Comparison of ENCODE assay signal across 17 cellular contexts in the genomic region with DNA sequence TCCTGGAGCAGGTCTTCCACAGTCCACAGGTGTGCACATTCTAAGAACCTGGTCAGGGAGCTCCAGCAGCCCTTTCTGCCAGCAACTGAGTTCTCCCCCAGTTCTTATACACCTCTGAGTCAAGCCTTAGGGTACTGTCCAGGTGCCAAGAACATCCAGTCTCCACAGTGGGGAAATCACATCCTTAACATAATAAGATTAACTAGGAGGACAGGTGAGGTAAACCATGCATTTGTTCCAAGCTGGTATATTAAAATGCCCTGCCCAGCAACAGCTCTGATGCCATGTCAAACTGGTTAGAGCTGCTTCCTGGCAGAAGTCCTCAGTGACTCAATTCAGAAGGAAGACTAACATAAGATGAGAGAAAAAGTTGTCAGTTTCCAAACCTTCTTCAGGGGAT.
DNase-seq lines count a peak whose midpoint lies in the region; ATAC-seq, FAIRE-seq and TF ChIP-seq lines count a peak whose summit lies in the region.
"Had no signal": no experiment of that assay in that cellular context is flagged by ENCODE, and none has a peak within 500 bp of the region (broad histone marks: within the 10 kb centered on the region; RNA-seq: fewer than 3 reads in every experiment).

No MANE protein-coding gene starts in this region.

- no peaks in the 10 kb centered on the region for H3K27me3 ChIP-seq in small intestine (ENCODE audit: control insufficient read depth in 2 of 2, insufficient read depth in 2 of 2, low read length in 2 of 2)

- no peak for TF ChIP-seq CTCF in MCF 10A (IDR thresholded peaks at IDR 0.05; ENCODE audit: unreplicated experiment)
- no peak for TF ChIP-seq CTCF in mucosa of descending colon (IDR thresholded peaks at IDR 0.05)

- intact Hi-C loops in MCF 10A (cut with micrococcal nuclease) (no loop called here), mucosa of descending colon (cut with DNase I, micrococcal nuclease) (no loop called here)

- H3K4me3 Mint-ChIP-seq in MCF 10A (ENCODE audit: unreplicated experiment) = peak overlapping the region; percentile 35
- H3K4me3 Mint-ChIP-seq: central memory CD8-positive, alpha-beta T cell; naive B cell had no signal

- peaks cover 6% of the 10 kb centered on the region for H3K36me3 Mint-ChIP-seq in MCF 10A (ENCODE audit: insufficient read depth, unreplicated experiment)
- H3K36me3 Mint-ChIP-seq: activated naive CD4-positive, alpha-beta T cell treated with anti-CD3 and anti-CD28 coated beads, Interleukin-2, amount 50 U/mL, for 72 hours; naive B cell had no signal

- no TSS peak for BruUV-seq in MCF 10A (replicated peaks; lab: Mats Ljungman, UMichigan)

- H3K4me1 ChIP-seq in mucosa of descending colon (ENCODE audit: low read depth) (no peaks in the 10 kb centered on the region), small intestine (ENCODE audit: control insufficient read depth in 2 of 2, insufficient read depth in 1 of 2, low read depth in 1 of 2, low read length in 1 of 2) (peaks cover 0 to 3% of the 10 kb centered on the region in 2 donors)

- no peaks in the 10 kb centered on the region for H3K9me3 Mint-ChIP-seq in MCF 10A (ENCODE audit: unreplicated experiment)
- H3K9me3 Mint-ChIP-seq: activated naive CD4-positive, alpha-beta T cell treated with anti-CD3 and anti-CD28 coated beads, Interleukin-2, amount 50 U/mL, for 72 hours; central memory CD8-positive, alpha-beta T cell; naive B cell had no signal

- H3K4me1 Mint-ChIP-seq in MCF 10A (ENCODE audit: insufficient read depth, unreplicated experiment) = peaks cover 61% of the 10 kb centered on the region

- ATAC-seq in mucosa of descending colon (peak; percentile 91), GM21825 (IDR thresholded peaks at IDR 0.05; ENCODE audit: unreplicated experiment) (no peak), HG02623 (IDR thresholded peaks at IDR 0.05; ENCODE audit: unreplicated experiment) (no peak)

- FAIRE-seq in small intestine (lab: Jason Lieb, UNC) = no peak
- FAIRE-seq: urothelium cell line had no signal

- no peaks in the 10 kb centered on the region for H3K27me3 Mint-ChIP-seq in MCF 10A (ENCODE audit: insufficient read depth, unreplicated experiment)

- DNase-seq in stimulated activated CD4-positive, alpha-beta T cell treated with anti-CD3 and anti-CD28 coated beads, Interleukin-1b, Interleukin-23, amount 100 ng/mL, for 48 hours = peak; percentile 4
- DNase-seq in stimulated activated CD4-positive, alpha-beta T cell treated with anti-CD3 and anti-CD28 coated beads, Interleukin-4, amount 100 ng/mL, for 24 hours = no peak
- DNase-seq in MCF 10A (ENCODE audit: unreplicated experiment) = peak; percentile 96
- no peak for DNase-seq in mucosa of descending colon
- no peak for DNase-seq in SK-N-DZ (ENCODE audit: low spot score)
- no peak for DNase-seq in small intestine
- DNase-seq: activated CD8-positive, alpha-beta memory T cell treated with anti-CD3 and anti-CD28 coated beads, Interleukin-2, amount 50 U/mL, for 48 hours; left cardiac atrium; naive B cell; NCI-H1436; stimulated activated CD4-positive, alpha-beta T cell treated with anti-CD3 and anti-CD28 coated beads, Interleukin-2, amount 100 ng/mL, for 24 hours had no signal

- no peaks in the 10 kb centered on the region for H3K36me3 ChIP-seq in mucosa of descending colon (ENCODE audit: low read depth)
- H3K36me3 ChIP-seq in small intestine (ENCODE audit: control insufficient read depth in 2 of 2, insufficient read depth in 2 of 2, low read length in 2 of 2) = no peaks in the 10 kb centered on the region
- H3K36me3 ChIP-seq: HAP-1 had no signal

- peak overlapping the region; percentile 57 for H3K27ac Mint-ChIP-seq in MCF 10A (ENCODE audit: low read depth, unreplicated experiment)
- H3K27ac Mint-ChIP-seq: activated naive CD4-positive, alpha-beta T cell treated with anti-CD3 and anti-CD28 coated beads, Interleukin-2, amount 50 U/mL, for 72 hours had no signal

- CTCF ChIA-PET in MCF 10A (lab: Yijun Ruan, JAX) = interaction anchor here (0.6 to 5.4 kb wide), 16 partner anchors 10 to 448 kb away, joined by 3 to 46 read pairs (median 4); no protein-coding TSS in a partner anchor

- no peak overlapping the region for H3K27ac ChIP-seq in small intestine (ENCODE audit: low read depth in 1 of 2, low read length in 1 of 2)

- no peaks in the 10 kb centered on the region for H3K9me3 ChIP-seq in mucosa of descending colon
- H3K9me3 ChIP-seq in small intestine (ENCODE audit: control insufficient read depth, low read depth) = no peaks in the 10 kb centered on the region
- H3K9me3 ChIP-seq: HAP-1 had no signal

- POLR2A ChIA-PET in MCF 10A (lab: Yijun Ruan, JAX) = interaction anchor here (0.6 to 7.1 kb wide), 49 partner anchors 8 to 1631 kb away, joined by 3 to 180 read pairs (median 5); no protein-coding TSS in a partner anchor

- no peak overlapping the region for H3K4me3 ChIP-seq in mucosa of descending colon
- H3K4me3 ChIP-seq in small intestine (ENCODE audit: low read depth in 1 of 2, low read length in 2 of 2) = no peak overlapping the region
- H3K4me3 ChIP-seq: HAP-1 had no signal

Comparison
In these comparisons a context has a peak if more than half of its experiments do, and no peak if none do; other contexts are left out.
1. DNase-seq: peak in stimulated activated CD4-positive, alpha-beta T cell treated with anti-CD3 and anti-CD28 coated beads, Interleukin-1b, Interleukin-23, amount 100 ng/mL, for 48 hours (single experiment) and MCF 10A (single experiment); none in stimulated activated CD4-positive, alpha-beta T cell treated with anti-CD3 and anti-CD28 coated beads, Interleukin-4, amount 100 ng/mL, for 24 hours (single experiment), mucosa of descending colon (0 of 3), SK-N-DZ (single experiment) and small intestine (single experiment).